25 cellular contexts compared by ENCODE assay signal in the genomic region with DNA sequence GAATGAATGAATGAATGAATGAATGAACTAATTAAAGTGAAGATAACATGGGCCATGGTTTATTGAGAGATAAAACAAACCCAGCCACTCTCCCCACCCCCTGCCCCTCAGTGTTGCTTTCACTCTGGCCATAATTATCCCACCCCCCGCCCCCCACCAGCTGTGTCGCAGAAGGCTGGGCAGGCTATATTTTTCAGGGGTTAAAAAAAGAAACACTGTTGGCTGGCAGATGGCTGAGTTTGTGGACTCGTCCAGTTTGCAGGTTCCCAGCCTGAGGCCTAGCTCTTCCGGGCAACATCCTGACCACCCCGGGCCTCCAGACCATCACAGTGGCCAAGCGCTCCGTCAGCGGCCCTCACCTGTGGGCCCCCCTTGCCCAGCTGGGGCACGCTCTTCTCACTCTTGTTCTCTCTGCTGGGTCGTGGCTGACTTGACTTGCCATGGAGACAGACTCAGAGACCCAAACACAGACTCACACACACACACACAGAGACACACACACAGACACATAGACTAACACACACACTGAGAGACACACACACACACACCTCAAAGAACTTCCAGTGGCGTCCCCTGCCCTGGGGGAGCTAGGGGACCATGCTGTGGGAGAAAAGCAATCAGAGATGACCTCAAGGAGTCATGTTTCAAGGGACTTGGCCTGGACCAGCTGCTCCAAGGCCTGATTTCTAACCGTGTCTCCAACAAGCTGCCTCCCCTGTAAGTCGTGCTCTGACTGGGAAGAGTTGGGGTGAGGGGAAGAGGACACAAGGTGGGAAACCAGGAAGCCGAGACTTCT. TPM values are rescaled to one million over a fixed set of nuclear protein-coding genes. Genes with fewer than 3 reads are reported as not detected.
DNase-seq lines count a peak whose midpoint lies in the region; ATAC-seq and TF ChIP-seq lines count a peak whose summit lies in the region.
"Had no signal": no experiment of that assay in that cellular context is flagged by ENCODE, and none has a peak within 500 bp of the region (broad histone marks: within the 10 kb centered on the region; RNA-seq: fewer than 3 reads in every experiment).

No MANE protein-coding gene starts in this region.

- intact Hi-C loops in lower lobe of right lung (cut with DNase I), result no loop called here
- intact Hi-C loops in naive thymus-derived CD4-positive, alpha-beta T cell (cut with micrococcal nuclease), result no loop called here

- no peaks in the 10 kb centered on the region for H3K36me3 ChIP-seq in BLaER1 treated with 17β-estradiol and CSF1 and Interleukin-3, amounts not matched to agents 10 nM and 100 nM
- no peaks in the 10 kb centered on the region for H3K36me3 ChIP-seq in GM23338 (ENCODE audit: insufficient read depth)
- no peaks in the 10 kb centered on the region for H3K36me3 ChIP-seq in SJCRH30
- no peaks in the 10 kb centered on the region for H3K36me3 ChIP-seq in lower lobe of right lung
- H3K36me3 ChIP-seq in naive thymus-derived CD4-positive, alpha-beta T cell (ENCODE audit: control insufficient read depth in 2 of 3, insufficient read depth in 3 of 3, low read length in 3 of 3), result no peaks in the 10 kb centered on the region
- H3K36me3 ChIP-seq: esophagus squamous epithelium had no signal

- H3K4me1 Mint-ChIP-seq in GM23338, result peaks cover 60% of the 10 kb centered on the region
- peaks cover 0 to 16% (median 8%) of the 10 kb centered on the region in 7 donors for H3K4me1 Mint-ChIP-seq in naive thymus-derived CD4-positive, alpha-beta T cell

- DNase-seq in GM23338 (ENCODE audit: low spot score), result no peak
- DNase-seq in SJCRH30, result peak; percentile 25 to 60
- DNase-seq in lower lobe of right lung, result peak; percentile 22
- DNase-seq in naive thymus-derived CD4-positive, alpha-beta T cell, result no peak
- DNase-seq in mucosa of gallbladder (ENCODE audit: low spot score), result no peak
- DNase-seq in GM10248 (ENCODE audit: extremely low spot score), result no peak
- DNase-seq in NCI-H2227 treated with DMSO at 0.1 percent for 48 hours (lab: John Stamatoyannopoulos, UW), result no peak
- DNase-seq: CD4-positive, CD25-positive, alpha-beta regulatory T cell; cerebellar nuclear complex; DMS53; effector memory CD8-positive, alpha-beta T cell; esophagus squamous epithelium; mesendoderm; NCI-H1436 treated with DMSO at 0.1 percent for 48 hours; psoas muscle; stimulated activated CD4-positive, alpha-beta T cell treated with anti-CD3 and anti-CD28 coated beads, Interleukin-4, amount 100 ng/mL, for 4 hours; T1000 had no signal

- H3K36me3 Mint-ChIP-seq in GM23338 (ENCODE audit: low read depth), result no peaks in the 10 kb centered on the region; the same call in 2 of the 3 replicates
- no peaks in the 10 kb centered on the region for H3K36me3 Mint-ChIP-seq in naive thymus-derived CD4-positive, alpha-beta T cell
- H3K36me3 Mint-ChIP-seq: activated naive CD4-positive, alpha-beta T cell treated with anti-CD3 and anti-CD28 coated beads, Interleukin-2, amount 50 U/mL, for 72 hours; CD4-positive, CD25-positive, alpha-beta regulatory T cell; type B pancreatic cell had no signal

- H3K4me2 ChIP-seq in BLaER1 treated with 17β-estradiol and CSF1 and Interleukin-3, amounts not matched to agents 10 nM and 100 nM, result peak overlapping the region in 8 of 11 experiments; percentile 80 to 97 (median 95); a peak in 16 of 22 replicates
- H3K4me2 ChIP-seq in GM23338, result peak overlapping the region; percentile 49; the same call in 1 of the 2 replicates

- H4K20me1 ChIP-seq in BLaER1 treated with 17β-estradiol and CSF1 and Interleukin-3, amounts not matched to agents 10 nM and 100 nM, result peaks cover 0 to 68% (median 24%) of the 10 kb centered on the region in 11 experiments; a peak in 20 of 22 replicates
- no peaks in the 10 kb centered on the region for H4K20me1 ChIP-seq in GM23338 (replicated peaks; ENCODE audit: insufficient read depth)

- no peak overlapping the region for H3K27ac Mint-ChIP-seq in GM23338
- no peak overlapping the region for H3K27ac Mint-ChIP-seq in naive thymus-derived CD4-positive, alpha-beta T cell
- H3K27ac Mint-ChIP-seq: activated naive CD4-positive, alpha-beta T cell treated with anti-CD3 and anti-CD28 coated beads, Interleukin-2, amount 50 U/mL, for 72 hours; CD4-positive, CD25-positive, alpha-beta regulatory T cell; effector memory CD8-positive, alpha-beta T cell; type B pancreatic cell had no signal

- 0 out of 2 replicates have a peak, but pooled peaks cover 3% of the 10 kb centered on the region for H3K79me2 ChIP-seq in GM23338 (replicated peaks; ENCODE audit: insufficient read depth)

- H3K9me3 Mint-ChIP-seq in GM23338, result no peaks in the 10 kb centered on the region
- peaks cover 0 to 2% (median 0%) of the 10 kb centered on the region in 11 donors for H3K9me3 Mint-ChIP-seq in naive thymus-derived CD4-positive, alpha-beta T cell
- H3K9me3 Mint-ChIP-seq: activated naive CD4-positive, alpha-beta T cell treated with anti-CD3 and anti-CD28 coated beads, Interleukin-2, amount 50 U/mL, for 72 hours; effector memory CD8-positive, alpha-beta T cell; neural crest cell; type B pancreatic cell had no signal

- H3F3A ChIP-seq in GM23338 (replicated peaks; ENCODE audit: low read depth), result peaks cover 16% of the 10 kb centered on the region

- no peak overlapping the region for H3K27ac ChIP-seq in BLaER1 treated with 17β-estradiol and CSF1 and Interleukin-3, amounts not matched to agents 10 nM and 100 nM
- no peak overlapping the region for H3K27ac ChIP-seq in GM23338 (ENCODE audit: low read depth)
- H3K27ac ChIP-seq in SJCRH30, result no peak overlapping the region
- H3K27ac ChIP-seq in lower lobe of right lung, result no peak overlapping the region
- H3K27ac ChIP-seq in naive thymus-derived CD4-positive, alpha-beta T cell (ENCODE audit: low read depth, low read length), result no peak overlapping the region
- H3K27ac ChIP-seq: esophagus squamous epithelium, HL-60, psoas muscle, RWPE1 had no signal

- ATAC-seq in GM23338 (no peak), lower lobe of right lung (no peak)
- no peak for ATAC-seq in naive thymus-derived CD4-positive, alpha-beta T cell
- ATAC-seq: activated CD4-positive, CD25-positive, alpha-beta regulatory T cell treated with anti-CD3 and anti-CD28 coated beads, Interleukin-2, amount 50 U/mL, for 24 hours; activated naive CD4-positive, alpha-beta T cell treated with anti-CD3 and anti-CD28 coated beads, Interleukin-2, amount 50 U/mL, for 72 hours; effector memory CD8-positive, alpha-beta T cell; psoas muscle had no signal

- POLR2A ChIA-PET in naive thymus-derived CD4-positive, alpha-beta T cell (lab: Charles Lee), result no interaction called here
- POLR2A ChIA-PET in GM10248 (lab: Yijun Ruan, JAX), result no interaction called here

- H3K9me2 ChIP-seq in GM23338 (ENCODE audit: insufficient read depth), result no peaks in the 10 kb centered on the region

- peaks cover 62% of the 10 kb centered on the region for H3K27me3 Mint-ChIP-seq in GM23338 (ENCODE audit: insufficient read depth, low read depth, poor library complexity)
- H3K27me3 Mint-ChIP-seq in naive thymus-derived CD4-positive, alpha-beta T cell, result peaks cover 36 to 77% (median 55%) of the 10 kb centered on the region in 5 donors

- no peaks in the 10 kb centered on the region for H3K9me3 ChIP-seq in BLaER1 treated with 17β-estradiol and CSF1 and Interleukin-3, amounts not matched to agents 10 nM and 100 nM (replicated peaks in 1 of 11)
- H3K9me3 ChIP-seq in SJCRH30 (replicated peaks), result no peaks in the 10 kb centered on the region
- H3K9me3 ChIP-seq in lower lobe of right lung, result no peaks in the 10 kb centered on the region
- no peaks in the 10 kb centered on the region for H3K9me3 ChIP-seq in naive thymus-derived CD4-positive, alpha-beta T cell (ENCODE audit: control insufficient read depth in 2 of 3, low read length in 3 of 3)
- H3K9me3 ChIP-seq: esophagus squamous epithelium, psoas muscle had no signal

- H3K4me1 ChIP-seq in BLaER1 treated with 17β-estradiol and CSF1 and Interleukin-3, amounts not matched to agents 10 nM and 100 nM, result peaks cover 26 to 71% (median 58%) of the 10 kb centered on the region in 10 experiments
- H3K4me1 ChIP-seq in GM23338 (ENCODE audit: insufficient read depth) (peaks cover 52% of the 10 kb centered on the region), SJCRH30 (peaks cover 5% of the 10 kb centered on the region; the same call in 1 of the 2 replicates), lower lobe of right lung (peaks cover 25% of the 10 kb centered on the region)
- peaks cover 15 to 17% of the 10 kb centered on the region in 2 donors for H3K4me1 ChIP-seq in naive thymus-derived CD4-positive, alpha-beta T cell (ENCODE audit: control insufficient read depth in 2 of 2, insufficient read depth in 2 of 2, low read length in 2 of 2)

- no peak overlapping the region for H3K4me3 ChIP-seq in BLaER1 treated with 17β-estradiol and CSF1 and Interleukin-3, amounts not matched to agents 10 nM and 100 nM
- H3K4me3 ChIP-seq in GM23338, result no peak overlapping the region
- H3K4me3 ChIP-seq in SJCRH30, result no peak overlapping the region
- H3K4me3 ChIP-seq in lower lobe of right lung, result no peak overlapping the region
- H3K4me3 ChIP-seq in naive thymus-derived CD4-positive, alpha-beta T cell (ENCODE audit: low read length), result no peak overlapping the region
- H3K4me3 ChIP-seq: esophagus squamous epithelium, psoas muscle had no signal

- peak overlapping the region in 2 of 11 experiments; percentile 14 to 21; a peak in 3 of 22 replicates for H3K9ac ChIP-seq in BLaER1 treated with 17β-estradiol and CSF1 and Interleukin-3, amounts not matched to agents 10 nM and 100 nM

- TF ChIP-seq CTCF in GM23338 (conservative IDR thresholded peaks at IDR 0.05; ENCODE audit: low read depth in 2 of 2) (no peak), lower lobe of right lung (IDR thresholded peaks at IDR 0.05) (no peak), GM10248 (IDR thresholded peaks at IDR 0.05; ENCODE audit: control extremely low read depth, extremely low read depth, low read depth, missing control alignments) (no peak)

- CTCF ChIA-PET in naive thymus-derived CD4-positive, alpha-beta T cell (lab: Charles Lee), result interaction anchor here (0.9 kb wide), 1 partner anchor 381 kb away, joined by 3 read pairs; no protein-coding TSS in a partner anchor
- CTCF ChIA-PET in GM10248 (lab: Yijun Ruan, JAX), result no interaction called here

- no peak overlapping the region for H2AFZ ChIP-seq in GM23338

- H3K4me3 Mint-ChIP-seq in GM23338, result no peak overlapping the region
- H3K4me3 Mint-ChIP-seq in naive thymus-derived CD4-positive, alpha-beta T cell, result peak overlapping the region in 1 of 10 donors; percentile 2
- H3K4me3 Mint-ChIP-seq: effector memory CD8-positive, alpha-beta T cell; type B pancreatic cell had no signal

- peaks cover 34 to 64% (median 55%) of the 10 kb centered on the region in 11 experiments for H3K27me3 ChIP-seq in BLaER1 treated with 17β-estradiol and CSF1 and Interleukin-3, amounts not matched to agents 10 nM and 100 nM
- peaks cover 64% of the 10 kb centered on the region for H3K27me3 ChIP-seq in GM23338 (ENCODE audit: insufficient read depth)
- H3K27me3 ChIP-seq in SJCRH30, result peaks cover 5% of the 10 kb centered on the region; the same call in 1 of the 2 replicates
- peaks cover 80% of the 10 kb centered on the region for H3K27me3 ChIP-seq in lower lobe of right lung (ENCODE audit: low read depth)
- H3K27me3 ChIP-seq in naive thymus-derived CD4-positive, alpha-beta T cell (ENCODE audit: control insufficient read depth in 2 of 2, insufficient read depth in 2 of 2, low read length in 2 of 2), result peaks cover 0 to 16% of the 10 kb centered on the region in 2 donors

RNA-seq across cellular contexts. Expression of a gene that starts 2.2 kb away (rescaled TPM):
- total RNA-seq in GM23338 (2014; rRNA removed; shearing (Covaris generic)), result 24.4 and 30.6 TPM in 2 replicates
- polyA plus RNA-seq in GM23338 (2016; fragmentation: Nextera tagmentation; extraction: Ambion mirVana), result 7.0 and 8.7 TPM in 2 replicates
- 0.06 and 0.08 TPM in 2 replicates for total RNA-seq in SJCRH30 (2014; rRNA removed; shearing (Covaris generic))
- not detected for total RNA-seq in lower lobe of right lung
- total RNA-seq in naive thymus-derived CD4-positive, alpha-beta T cell, result not detected
- not detected for polyA plus RNA-seq in naive thymus-derived CD4-positive, alpha-beta T cell
- not detected for total RNA-seq in mucosa of gallbladder
- total RNA-seq: CD4-positive, CD25-positive, alpha-beta regulatory T cell; esophagus squamous epithelium; MCF 10A; neural crest cell had no signal
- polyA plus RNA-seq: CD4-positive, CD25-positive, alpha-beta regulatory T cell had no signal

Comparison
In these comparisons a context has a peak if more than half of its experiments do, and no peak if none do; other contexts are left out.
1. DNase-seq: peak in SJCRH30 (2 of 2) and lower lobe of right lung (single experiment); none in GM23338 (single experiment), naive thymus-derived CD4-positive, alpha-beta T cell (0 of 9), mucosa of gallbladder (single experiment), GM10248 (single experiment) and NCI-H2227 treated with DMSO at 0.1 percent for 48 hours (single experiment).
2. RNA of a gene that starts 2.2 kb away (total RNA-seq): 24.4 to 30.6 TPM in GM23338; not detected in lower lobe of right lung (single experiment), 0.06 to 0.08 TPM in SJCRH30, not detected in mucosa of gallbladder (single experiment) and not detected in naive thymus-derived CD4-positive, alpha-beta T cell; every median in the first group is over 10 times any median in the second.